Comparison of ENCODE assay signal across 21 cellular contexts in genomic region chr16:58497468-58497867, GRCh38. TPM values are rescaled to one million over a fixed set of nuclear protein-coding genes. Genes with fewer than 3 reads are reported as not detected.
DNase-seq lines count a peak whose midpoint lies in the region; ATAC-seq, FAIRE-seq and TF ChIP-seq lines count a peak whose summit lies in the region.
"Had no signal": no experiment of that assay in that cellular context is flagged by ENCODE, and none has a peak within 500 bp of the region (broad histone marks: within the 10 kb centered on the region; RNA-seq: fewer than 3 reads in every experiment).

No MANE protein-coding gene starts in this region.

- TF ChIP-seq CTCF in HepG2 (CRISPR knock-in tag; IDR thresholded peaks at IDR 0.05): no peak
- TF ChIP-seq CTCF in right lobe of liver (IDR thresholded peaks at IDR 0.05): no peak
- TF ChIP-seq CTCF in K562 (IDR thresholded peaks at IDR 0.05 in 2 of 3, conservative IDR thresholded peaks at IDR 0.05 in 1 of 3; ENCODE audit: insufficient read depth in 2 of 3, low read depth in 1 of 3, low read length in 3 of 3): no peak
- TF ChIP-seq CTCF in type B pancreatic cell (conservative IDR thresholded peaks at IDR 0.05): no peak

- in situ Hi-C loops in HepG2 (cut with HindIII; ENCODE audit: extremely low pct_ligation_motif_present, low pct_unique_long_range_greater_than_20kb): no loop called here
- in situ Hi-C loops in K562 (cut with MboI): no loop called here

- H3K27me3 ChIP-seq in HepG2 (ENCODE audit: control insufficient read depth in 1 of 2, insufficient read depth in 2 of 2, low read length in 2 of 2): peaks cover 0 to 22% of the 10 kb centered on the region in 2 experiments; a peak in 2 of 5 replicates
- no peaks in the 10 kb centered on the region for H3K27me3 ChIP-seq in right lobe of liver
- peaks cover 0 to 19% of the 10 kb centered on the region in 2 experiments; a peak in 3 of 5 replicates for H3K27me3 ChIP-seq in K562 (ENCODE audit: control insufficient read depth in 2 of 2, insufficient read depth in 2 of 2, low read length in 2 of 2)
- peaks cover 5% of the 10 kb centered on the region for H3K27me3 ChIP-seq in layer of hippocampus (ENCODE audit: control insufficient read depth, insufficient read depth, low read length)
- H3K27me3 ChIP-seq: MG63 had no signal

- peaks cover 2% of the 10 kb centered on the region for H3K9me1 ChIP-seq in K562 (ENCODE audit: control insufficient read depth, insufficient read depth, low read length)

- H3K4me2 ChIP-seq in HepG2 (ENCODE audit: low read depth, low read length): no peak overlapping the region
- H3K4me2 ChIP-seq in K562 (ENCODE audit: insufficient read depth, low read length): no peak overlapping the region
- H3K4me2 ChIP-seq: GM23338 had no signal

- H3K4me3 ChIP-seq in HepG2 (replicated peaks in 1 of 3; ENCODE audit: insufficient read depth in 1 of 3, low read depth in 2 of 3, low read length in 3 of 3) (no peak overlapping the region), right lobe of liver (no peak overlapping the region), K562 (no peak overlapping the region)
- H3K4me3 ChIP-seq: GM23338, MG63 had no signal

- peak overlapping the region; percentile 46 for H3K27ac Mint-ChIP-seq in type B pancreatic cell
- H3K27ac Mint-ChIP-seq: CD4-positive, CD25-positive, alpha-beta regulatory T cell; GM23338 had no signal

- no TSS peak for BruUV-seq in HepG2 (replicated peaks; lab: Mats Ljungman, UMichigan)
- BruUV-seq in K562 (replicated peaks; lab: Mats Ljungman, UMichigan): no TSS peak

- H3K27ac ChIP-seq in HepG2 (ENCODE audit: extremely low read length, insufficient read depth, low read length) (no peak overlapping the region), right lobe of liver (no peak overlapping the region), K562 (ENCODE audit: extremely low read depth, low read depth, low read length) (no peak overlapping the region), layer of hippocampus (ENCODE audit: low read depth, low read length) (peak overlapping the region; percentile 97)

- TF ChIP-seq EP300 in HepG2 (IDR thresholded peaks at IDR 0.05; ENCODE audit: low read depth in 2 of 2, low read length in 2 of 2): no peak
- TF ChIP-seq EP300 in HepG2 (CRISPR knock-in tag; IDR thresholded peaks at IDR 0.05; ENCODE audit: borderline replicate concordance): no peak
- no peak for TF ChIP-seq EP300 in K562 (IDR thresholded peaks at IDR 0.05; ENCODE audit: low read length)

- H3K79me2 ChIP-seq in HepG2 (ENCODE audit: insufficient read depth, low read length) (no peaks in the 10 kb centered on the region), K562 (ENCODE audit: control insufficient read depth, insufficient read depth, low read length) (no peaks in the 10 kb centered on the region)

- no peaks in the 10 kb centered on the region for H3K9me3 Mint-ChIP-seq in type B pancreatic cell
- H3K9me3 Mint-ChIP-seq: CD4-positive, CD25-positive, alpha-beta regulatory T cell; GM23338; HFFc6 had no signal

- intact Hi-C loops in HepG2 (cut with micrococcal nuclease; ENCODE audit: unreplicated experiment): loop anchor here (5.0 kb wide), 1 partner anchor 260 kb away; no protein-coding TSS in a partner anchor
- intact Hi-C loops in right lobe of liver (cut with DNase I): no loop called here
- intact Hi-C loops in K562 (cut with micrococcal nuclease): loop anchor here (5.0 kb wide), 2 partner anchors 165 to 260 kb away; no protein-coding TSS in a partner anchor

- DNase-seq in HepG2 (ENCODE audit: low spot score): no peak
- DNase-seq in right lobe of liver: no peak
- no peak for DNase-seq in K562 (ENCODE audit: extremely low read depth in 1 of 4, low spot score in 3 of 4)
- no peak for DNase-seq in type B pancreatic cell (ENCODE audit: extremely low spot score, unreplicated experiment)
- DNase-seq: CD4-positive, CD25-positive, alpha-beta regulatory T cell; DMS79 treated with DMSO at 0.1 percent for 48 hours; HFFc6; MG63; NCI-H1930; NCI-H2171; NCI-H446 treated with DMSO at 0.1 percent for 48 hours; NCI-H774; SIG-M5 had no signal

- H3K4me1 ChIP-seq in HepG2 (ENCODE audit: insufficient read depth, low read length) (peaks cover 38% of the 10 kb centered on the region), right lobe of liver (peaks cover 0 to 4% (median 0%) of the 10 kb centered on the region in 4 donors), K562 (replicated peaks in 1 of 2; ENCODE audit: control insufficient read depth in 2 of 2, insufficient read depth in 2 of 2, low read length in 2 of 2) (peaks cover 3 to 56% of the 10 kb centered on the region in 2 experiments; a peak in 4 of 5 replicates)

- peaks cover 26% of the 10 kb centered on the region for H3K4me1 Mint-ChIP-seq in type B pancreatic cell (ENCODE audit: unreplicated experiment)

- no peak for TF ChIP-seq POLR2A in HepG2 (IDR thresholded peaks at IDR 0.05; ENCODE audit: insufficient read depth in 1 of 2, low read depth in 2 of 2, low read length in 2 of 2)
- TF ChIP-seq POLR2A in right lobe of liver (IDR thresholded peaks at IDR 0.05): no peak
- no peak for TF ChIP-seq POLR2A in K562 (conservative IDR thresholded peaks at IDR 0.05)

- no peak overlapping the region for H3K4me3 Mint-ChIP-seq in type B pancreatic cell
- H3K4me3 Mint-ChIP-seq: GM23338, HFFc6 had no signal

- H3K27me3 Mint-ChIP-seq in type B pancreatic cell: no peaks in the 10 kb centered on the region
- H3K27me3 Mint-ChIP-seq: CD4-positive, CD25-positive, alpha-beta regulatory T cell had no signal

- H3K9me3 ChIP-seq in HepG2 (ENCODE audit: low read length) (no peaks in the 10 kb centered on the region), right lobe of liver (no peaks in the 10 kb centered on the region), K562 (replicated peaks; ENCODE audit: control insufficient read depth, insufficient read depth, low read depth, low read length) (no peaks in the 10 kb centered on the region)
- H3K9me3 ChIP-seq: MG63 had no signal

- H3K9ac ChIP-seq in HepG2 (ENCODE audit: insufficient read depth, low read depth, low read length): no peak overlapping the region
- H3K9ac ChIP-seq in K562 (ENCODE audit: insufficient read depth in 1 of 2, low read depth in 2 of 2, low read length in 2 of 2): no peak overlapping the region

- H2AFZ ChIP-seq in HepG2 (ENCODE audit: low read length) (no peak overlapping the region), K562 (ENCODE audit: low read depth, low read length) (no peak overlapping the region)
- H2AFZ ChIP-seq: GM23338 had no signal

- CTCF ChIA-PET in HepG2 (lab: Yijun Ruan, JAX; ENCODE audit: low intra/inter-chr PET ratio, low total read pairs): no interaction called here
- CTCF ChIA-PET in K562 (lab: Yijun Ruan, JAX; ENCODE audit: low intra/inter-chr PET ratio): no interaction called here

- 36% methylated on average over 2 of the region's 2 CpGs for WGBS in HepG2 (ENCODE audit: low lambda C conversion rate)
- WGBS in right lobe of liver (ENCODE audit: insufficient coverage, low coverage, low lambda C conversion rate, missing lambda C conversion rate): 83% methylated on average over 1 of the region's 2 CpGs
- 38% methylated on average over 2 of the region's 2 CpGs for WGBS in K562 (ENCODE audit: insufficient coverage, low coverage, missing lambda C conversion rate)

- H3K36me3 ChIP-seq in HepG2 (replicated peaks in 1 of 2; ENCODE audit: control insufficient read depth in 1 of 2, insufficient read depth in 2 of 2, low read length in 2 of 2): no peaks in the 10 kb centered on the region
- H3K36me3 ChIP-seq in right lobe of liver: no peaks in the 10 kb centered on the region
- no peaks in the 10 kb centered on the region for H3K36me3 ChIP-seq in K562 (ENCODE audit: control insufficient read depth, insufficient read depth, low read length)
- H3K36me3 ChIP-seq: MG63 had no signal

- no peak for TF ChIP-seq RAD21 in HepG2 (CRISPR knock-in tag; IDR thresholded peaks at IDR 0.05)
- no peak for TF ChIP-seq RAD21 in K562 (CRISPR knock-in tag; conservative IDR thresholded peaks at IDR 0.05 in 1 of 2, IDR thresholded peaks at IDR 0.05 in 1 of 2)

- ATAC-seq in HepG2: no peak
- no peak for ATAC-seq in right lobe of liver
- ATAC-seq in K562: no peak
- no peak for ATAC-seq in HG03025 (IDR thresholded peaks at IDR 0.05; ENCODE audit: low FRiP score, unreplicated experiment)
- no peak for ATAC-seq in GM21526 (IDR thresholded peaks at IDR 0.05; ENCODE audit: low FRiP score, unreplicated experiment)
- no peak for ATAC-seq in HG02588 (IDR thresholded peaks at IDR 0.05; ENCODE audit: unreplicated experiment)
- ATAC-seq: GM23338, Panc1 had no signal

- POLR2A ChIA-PET in HepG2 (lab: Yijun Ruan, JAX) (no interaction called here), K562 (lab: Yijun Ruan, JAX) (interaction anchor here (0.7 to 1.5 kb wide), 2 partner anchors 9 to 684 kb away, joined by 4 read pairs; no protein-coding TSS in a partner anchor)

- FAIRE-seq in HepG2 (lab: Jason Lieb, UNC): no peak
- no peak for FAIRE-seq in K562 (lab: Jason Lieb, UNC)
- FAIRE-seq: G401.6, GM12892 had no signal

- H3K36me3 Mint-ChIP-seq in type B pancreatic cell: no peaks in the 10 kb centered on the region
- H3K36me3 Mint-ChIP-seq: CD4-positive, CD25-positive, alpha-beta regulatory T cell had no signal

- H4K20me1 ChIP-seq in HepG2 (ENCODE audit: insufficient read depth, low read length) (no peaks in the 10 kb centered on the region), K562 (replicated peaks; ENCODE audit: control insufficient read depth, insufficient read depth, low read length) (peaks cover 20% of the 10 kb centered on the region; the same call in 1 of the 2 replicates)

RNA-seq across cellular contexts. Expression of gene NDRG4, which starts 2.5 kb away (rescaled TPM):
- 1.6 and 1.7 TPM in 2 replicates for total RNA-seq in HepG2 (2016; rRNA removed; fragmentation: Illumina TruSeq; extraction: Trizol)
- 0.20 and 1.1 TPM in 2 replicates for total RNA-seq in HepG2 (2016; cell fraction: cytosol; rRNA removed; fragmentation: Illumina TruSeq; extraction: Trizol; ENCODE audit: low read depth)
- 1.5 and 2.0 TPM in 2 replicates for total RNA-seq in HepG2 (2016; cell fraction: insoluble cytoplasmic fraction; rRNA removed; fragmentation: Illumina TruSeq; extraction: Trizol)
- total RNA-seq in HepG2 (2016; cell fraction: membrane; rRNA removed; fragmentation: Illumina TruSeq; extraction: Trizol): 1.7 and 1.8 TPM in 2 replicates
- total RNA-seq in HepG2 (2016; cell fraction: nucleus; rRNA removed; fragmentation: Illumina TruSeq; extraction: Trizol): 1.6 and 2.2 TPM in 2 replicates
- polyA plus RNA-seq in HepG2 (2011; rRNA removed): 1.8 and 2.7 TPM in 2 replicates
- 1.8 and 2.5 TPM in 2 replicates for polyA plus RNA-seq in HepG2 (2011; cell fraction: cytosol; rRNA removed)
- 17.0 and 17.7 TPM in 2 replicates for polyA plus RNA-seq in HepG2 (2011; cell fraction: nucleus; rRNA removed)
- polyA plus RNA-seq in HepG2 (2012): 2.3 and 6.3 TPM in 2 replicates
- 0.41 and 0.49 TPM in 2 replicates for polyA plus RNA-seq in HepG2 (2016; cell fraction: cytosol; fragmentation: Illumina TruSeq; extraction: Trizol; ENCODE audit: low read depth)
- polyA plus RNA-seq in HepG2 (2016; cell fraction: insoluble cytoplasmic fraction; fragmentation: Illumina TruSeq; extraction: Trizol; ENCODE audit: low read depth): 0.75 and 2.0 TPM in 2 replicates
- polyA plus RNA-seq in HepG2 (2016; cell fraction: membrane; fragmentation: Illumina TruSeq; extraction: Trizol; ENCODE audit: low read depth): 0.87 and 0.90 TPM in 2 replicates
- 2.5 TPM in 2 replicates for polyA plus RNA-seq in HepG2 (2016; cell fraction: nucleus; fragmentation: Illumina TruSeq; extraction: Trizol; ENCODE audit: insufficient read depth, low read depth)
- polyA minus RNA-seq in HepG2 (2011; rRNA and poly(A)+ RNA removed; ENCODE audit: low replicate concordance): 0.07 and 9.4 TPM in 2 replicates
- polyA minus RNA-seq in HepG2 (2011; cell fraction: cytosol; rRNA and poly(A)+ RNA removed): 1.2 and 1.8 TPM in 2 replicates
- polyA minus RNA-seq in HepG2 (2011; cell fraction: nucleus; rRNA and poly(A)+ RNA removed): 3.3 and 6.0 TPM in 2 replicates
- 1 to 10 TPM in 4 of 6 experiments, under 1 TPM in 2; 0.76 to 2.9 (median 2.1) TPM for total RNA-seq in right lobe of liver
- total RNA-seq in K562 (2011; cell fraction: chromatin; rRNA removed; ENCODE audit: low replicate concordance): 1.3 and 1.9 TPM in 2 replicates
- total RNA-seq in K562 (2011; cell fraction: nucleolus; rRNA removed): 1.8 TPM in 2 replicates
- 0.51 and 2.0 TPM in 2 replicates for total RNA-seq in K562 (2011; cell fraction: nucleoplasm; rRNA removed)
- 0.18 and 0.37 TPM in 2 replicates for total RNA-seq in K562 (2014; rRNA removed)
- 0.22 and 0.62 TPM in 2 replicates for total RNA-seq in K562 (2014; rRNA removed; fragmentation: Illumina TruSeq; extraction: Trizol)
- total RNA-seq in K562 (2015; rRNA removed; fragmentation: Illumina TruSeq; extraction: Trizol): 0.14 and 0.26 TPM in 2 replicates
- total RNA-seq in K562 (2021): 0.85 and 0.95 TPM in 2 replicates
- polyA plus RNA-seq in K562 (2011; rRNA removed): 0.24 and 0.61 TPM in 2 replicates
- polyA plus RNA-seq in K562 (2011; cell fraction: cytosol; rRNA removed): 0.65 and 0.98 TPM in 2 replicates
- 2.1 and 3.5 TPM in 2 replicates for polyA plus RNA-seq in K562 (2011; cell fraction: nucleus; rRNA removed)
- polyA plus RNA-seq in K562 (2012): 0.85 and 1.0 TPM in 2 replicates
- 0.14 and 0.28 TPM in 2 replicates for polyA plus RNA-seq in K562 (2014; fragmentation: Illumina TruSeq; extraction: Trizol)
- under 1 TPM; 0.06 to 0.07 TPM for polyA plus RNA-seq in K562 (2014; fragmentation: Nextera tagmentation; extraction: Ambion mirVana)
- polyA plus RNA-seq in K562 (2014; rRNA removed): 0.53 and 0.81 TPM in 2 replicates
- polyA minus RNA-seq in K562 (2011; rRNA and poly(A)+ RNA removed): 0.24 and 0.42 TPM in 2 replicates
- 1.4 TPM in 1 of 2 replicates, not detected in the other for polyA minus RNA-seq in K562 (2011; cell fraction: cytosol; rRNA and poly(A)+ RNA removed)
- polyA minus RNA-seq in K562 (2011; cell fraction: nucleus; rRNA and poly(A)+ RNA removed): 1.2 TPM in 2 replicates
- total RNA-seq in type B pancreatic cell (ENCODE audit: low replicate concordance): 23.7 and 42.9 TPM in 2 replicates

RNA-seq across cellular contexts. Expression of gene SETD6, which starts 17.8 kb away (rescaled TPM):
- total RNA-seq in HepG2 (2016; rRNA removed; fragmentation: Illumina TruSeq; extraction: Trizol) (17.4 and 25.7 TPM in 2 replicates), right lobe of liver (10 to 100 TPM in 3 of 6 experiments, 1 to 10 TPM in 3; 6.8 to 14.5 (median 10.2) TPM), K562 (2014; rRNA removed) (28.1 and 33.9 TPM in 2 replicates), K562 (2014; rRNA removed; fragmentation: Illumina TruSeq; extraction: Trizol) (19.8 and 21.4 TPM in 2 replicates), K562 (2015; rRNA removed; fragmentation: Illumina TruSeq; extraction: Trizol) (19.3 and 20.2 TPM in 2 replicates), K562 (2021) (24.4 and 28.5 TPM in 2 replicates), type B pancreatic cell (ENCODE audit: low replicate concordance) (32.6 and 36.5 TPM in 2 replicates)
- 4.8 and 5.1 TPM in 2 replicates for total RNA-seq in HepG2 (2016; cell fraction: cytosol; rRNA removed; fragmentation: Illumina TruSeq; extraction: Trizol; ENCODE audit: low read depth)
- total RNA-seq in HepG2 (2016; cell fraction: insoluble cytoplasmic fraction; rRNA removed; fragmentation: Illumina TruSeq; extraction: Trizol): 17.1 and 29.4 TPM in 2 replicates
- 9.7 and 10.0 TPM in 2 replicates for total RNA-seq in HepG2 (2016; cell fraction: membrane; rRNA removed; fragmentation: Illumina TruSeq; extraction: Trizol)
- 32.2 and 34.9 TPM in 2 replicates for total RNA-seq in HepG2 (2016; cell fraction: nucleus; rRNA removed; fragmentation: Illumina TruSeq; extraction: Trizol)
- polyA plus RNA-seq in HepG2 (2011; rRNA removed) (24.0 and 25.9 TPM in 2 replicates), K562 (2011; rRNA removed) (23.7 and 29.2 TPM in 2 replicates), K562 (2014; fragmentation: Illumina TruSeq; extraction: Trizol) (18.3 and 19.3 TPM in 2 replicates), K562 (2014; fragmentation: Nextera tagmentation; extraction: Ambion mirVana) (1 to 10 TPM; 9.2 to 9.6 TPM), K562 (2014; rRNA removed) (37.2 and 40.9 TPM in 2 replicates)
- 13.1 and 16.9 TPM in 2 replicates for polyA plus RNA-seq in HepG2 (2011; cell fraction: cytosol; rRNA removed)
- 109 and 110 TPM in 2 replicates for polyA plus RNA-seq in HepG2 (2011; cell fraction: nucleus; rRNA removed)
- 25.0 and 25.7 TPM in 2 replicates for polyA plus RNA-seq in HepG2 (2012)
- polyA plus RNA-seq in HepG2 (2016; cell fraction: cytosol; fragmentation: Illumina TruSeq; extraction: Trizol; ENCODE audit: low read depth): 2.7 and 3.2 TPM in 2 replicates
- polyA plus RNA-seq in HepG2 (2016; cell fraction: insoluble cytoplasmic fraction; fragmentation: Illumina TruSeq; extraction: Trizol; ENCODE audit: low read depth): 13.8 and 15.8 TPM in 2 replicates
- polyA plus RNA-seq in HepG2 (2016; cell fraction: membrane; fragmentation: Illumina TruSeq; extraction: Trizol; ENCODE audit: low read depth): 4.6 and 4.9 TPM in 2 replicates
- 74.9 and 78.9 TPM in 2 replicates for polyA plus RNA-seq in HepG2 (2016; cell fraction: nucleus; fragmentation: Illumina TruSeq; extraction: Trizol; ENCODE audit: insufficient read depth, low read depth)
- polyA minus RNA-seq in HepG2 (2011; rRNA and poly(A)+ RNA removed; ENCODE audit: low replicate concordance): 26.6 and 40.3 TPM in 2 replicates
- polyA minus RNA-seq in HepG2 (2011; cell fraction: cytosol; rRNA and poly(A)+ RNA removed): 11.5 and 12.7 TPM in 2 replicates
- polyA minus RNA-seq in HepG2 (2011; cell fraction: nucleus; rRNA and poly(A)+ RNA removed): 48.7 and 56.2 TPM in 2 replicates
- total RNA-seq in K562 (2011; cell fraction: chromatin; rRNA removed; ENCODE audit: low replicate concordance): 102 and 113 TPM in 2 replicates
- 84.7 and 97.7 TPM in 2 replicates for total RNA-seq in K562 (2011; cell fraction: nucleolus; rRNA removed)
- 88.4 and 88.6 TPM in 2 replicates for total RNA-seq in K562 (2011; cell fraction: nucleoplasm; rRNA removed)
- polyA plus RNA-seq in K562 (2011; cell fraction: cytosol; rRNA removed): 11.1 and 23.6 TPM in 2 replicates
- 78.8 and 120 TPM in 2 replicates for polyA plus RNA-seq in K562 (2011; cell fraction: nucleus; rRNA removed)
- polyA plus RNA-seq in K562 (2012): 17.5 and 21.5 TPM in 2 replicates
- polyA minus RNA-seq in K562 (2011; rRNA and poly(A)+ RNA removed): 25.0 and 25.3 TPM in 2 replicates
- polyA minus RNA-seq in K562 (2011; cell fraction: cytosol; rRNA and poly(A)+ RNA removed): 9.0 and 16.0 TPM in 2 replicates
- polyA minus RNA-seq in K562 (2011; cell fraction: nucleus; rRNA and poly(A)+ RNA removed): 47.0 and 59.0 TPM in 2 replicates

Comparison
In these comparisons a context has a peak if more than half of its experiments do, and no peak if none do; other contexts are left out.
1. intact Hi-C loops: an anchor here in HepG2 (5.0 kb wide) and K562 (5.0 kb wide); none called in right lobe of liver.
2. Of the 241 proteins assayed by ChIP-seq in both HepG2 and K562: peak only in HepG2: none; only in K562: ADNP, KDM1A, NFIC and PTBP1; in both: ZFP36; in neither: 236.